Comparison of ENCODE assay signal across 17 cellular contexts in the genomic region with DNA sequence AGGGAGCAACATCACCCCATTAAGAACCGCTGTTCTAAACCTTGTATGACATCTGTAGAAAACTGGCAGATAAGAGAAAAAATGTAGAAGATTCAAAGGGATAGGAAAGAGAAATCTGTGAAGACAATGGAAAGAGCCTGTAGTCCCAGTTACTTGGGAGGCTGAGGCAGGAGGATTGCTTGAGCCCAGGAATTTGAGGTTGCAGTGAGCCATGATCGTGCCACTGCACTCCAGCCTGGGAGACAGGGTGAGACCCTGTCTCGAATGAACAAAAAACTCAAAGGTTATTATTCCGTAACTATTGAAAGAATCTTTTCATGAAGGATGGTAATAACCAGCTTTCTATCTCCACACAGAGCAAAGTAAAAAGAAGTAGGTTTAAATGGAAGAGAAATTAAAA. TPM values are rescaled to one million over a fixed set of nuclear protein-coding genes. Genes with fewer than 3 reads are reported as not detected.
DNase-seq lines count a peak whose midpoint lies in the region; ATAC-seq and TF ChIP-seq lines count a peak whose summit lies in the region.
"Had no signal": no experiment of that assay in that cellular context is flagged by ENCODE, and none has a peak within 500 bp of the region (broad histone marks: within the 10 kb centered on the region; RNA-seq: fewer than 3 reads in every experiment).

No MANE protein-coding gene starts in this region.

- H3K14ac ChIP-seq in neuronal stem cell (ENCODE audit: low read length): no peak overlapping the region

- no peaks in the 10 kb centered on the region for H3K27me3 Mint-ChIP-seq in memory B cell
- H3K27me3 Mint-ChIP-seq in stimulated activated naive B cell treated with anti-CD40 and anti-IgM and Interleukin-4, amounts not matched to agents 10 μg/mL and 1 μg/mL and 100 μg/mL, for 72 hours: peaks cover 0 to 17% of the 10 kb centered on the region in 2 donors

- WGBS in neuronal stem cell (ENCODE audit: extremely low coverage in 2 of 2, insufficient read length in 2 of 2, insufficient replicate concordance in 1 of 2), 2 donors: no CpG with 5 or more reads among the region's 4 CpGs
- 83 to 88% methylated on average over 4 of the region's 4 CpGs for WGBS in thyroid gland, 2 donors

- no peak overlapping the region for H2BK120ac ChIP-seq in neuronal stem cell (ENCODE audit: low read depth, low read length)

- H3K27me3 ChIP-seq in BLaER1 (peaks cover 63% of the 10 kb centered on the region), Karpas-422 (ENCODE audit: low read length) (no peaks in the 10 kb centered on the region), neuronal stem cell (ENCODE audit: control insufficient read depth in 3 of 3, insufficient read depth in 3 of 3, low read depth in 1 of 3, low read length in 3 of 3) (peaks cover 0 to 2% (median 0%) of the 10 kb centered on the region in 3 experiments), thyroid gland (peaks cover 5% of the 10 kb centered on the region)
- H3K27me3 ChIP-seq: BE2C had no signal

- intact Hi-C loops in thyroid gland (cut with DNase I): no loop called here

- H3K4me3 Mint-ChIP-seq in memory B cell: peak overlapping the region; percentile 11
- peak overlapping the region in 1 of 2 donors; percentile 3 for H3K4me3 Mint-ChIP-seq in stimulated activated naive B cell treated with anti-CD40 and anti-IgM and Interleukin-4, amounts not matched to agents 10 μg/mL and 1 μg/mL and 100 μg/mL, for 72 hours
- H3K4me3 Mint-ChIP-seq: CD14-positive monocyte; CD8-positive, alpha-beta T cell; GM23338 had no signal

- H3K4me1 ChIP-seq in BLaER1 (peaks cover 23% of the 10 kb centered on the region), Karpas-422 (ENCODE audit: low read length) (peaks cover 49% of the 10 kb centered on the region), neuronal stem cell (ENCODE audit: control insufficient read depth in 2 of 2, insufficient read depth in 1 of 2, low read depth in 1 of 2, low read length in 2 of 2) (peaks cover 0 to 2% of the 10 kb centered on the region in 2 donors), thyroid gland (peaks cover 0 to 8% of the 10 kb centered on the region in 2 donors)
- H3K4me1 ChIP-seq: BE2C had no signal

- no peak for DNase-seq in Karpas-422
- no peak for DNase-seq in memory B cell (ENCODE audit: low spot score in 2 of 2)
- DNase-seq in stimulated activated naive B cell treated with anti-CD40 and anti-IgM and Interleukin-4, amounts not matched to agents 10 μg/mL and 1 μg/mL and 100 μg/mL, for 72 hours: no peak
- no peak for DNase-seq in neuronal stem cell (ENCODE audit: low spot score)
- DNase-seq in thyroid gland: no peak
- DNase-seq: BE2C; CD8-positive, alpha-beta T cell; COR-L47; DMS53; H7; IMR-90; KG1 had no signal

- ATAC-seq in memory B cell (ENCODE audit: low read depth): no peak
- no peak for ATAC-seq in stimulated activated naive B cell treated with anti-CD40 and anti-IgM and Interleukin-4, amounts not matched to agents 10 μg/mL and 1 μg/mL and 100 μg/mL, for 72 hours (replicated peaks)
- no peak for ATAC-seq in HG03520 (IDR thresholded peaks at IDR 0.05; ENCODE audit: unreplicated experiment)
- ATAC-seq: CD8-positive, alpha-beta T cell; GM12878; GM23338 had no signal

- H3K9me2 ChIP-seq in Karpas-422 (replicated peaks; ENCODE audit: insufficient read depth, low read length): no peaks in the 10 kb centered on the region

- H2BK5ac ChIP-seq in neuronal stem cell (ENCODE audit: low read length): no peak overlapping the region

- no peak overlapping the region for H2AK5ac ChIP-seq in neuronal stem cell (ENCODE audit: low read depth, low read length)

- peaks cover under 1% of the 10 kb centered on the region for H3K36me3 Mint-ChIP-seq in memory B cell
- H3K36me3 Mint-ChIP-seq in stimulated activated naive B cell treated with anti-CD40 and anti-IgM and Interleukin-4, amounts not matched to agents 10 μg/mL and 1 μg/mL and 100 μg/mL, for 72 hours: peaks cover 1 to 4% of the 10 kb centered on the region in 2 donors
- H3K36me3 Mint-ChIP-seq: CD8-positive, alpha-beta T cell had no signal

- no peaks in the 10 kb centered on the region for H3K79me2 ChIP-seq in Karpas-422 (ENCODE audit: low read length)

- H2BK15ac ChIP-seq in neuronal stem cell (ENCODE audit: low read length): no peak overlapping the region

- H3K9me3 Mint-ChIP-seq in memory B cell: no peaks in the 10 kb centered on the region
- H3K9me3 Mint-ChIP-seq in stimulated activated naive B cell treated with anti-CD40 and anti-IgM and Interleukin-4, amounts not matched to agents 10 μg/mL and 1 μg/mL and 100 μg/mL, for 72 hours: no peaks in the 10 kb centered on the region
- H3K9me3 Mint-ChIP-seq: CD8-positive, alpha-beta T cell; GM23338 had no signal

- H3K4me3 ChIP-seq in BLaER1 (no peak overlapping the region), Karpas-422 (ENCODE audit: low read length) (no peak overlapping the region; the same call in 1 of the 2 replicates), neuronal stem cell (ENCODE audit: low read length in 2 of 2) (no peak overlapping the region), thyroid gland (replicated peaks in 1 of 3) (no peak overlapping the region)
- H3K4me3 ChIP-seq: GM12878, GM23338 had no signal

- H3K4me2 ChIP-seq in BLaER1: peak overlapping the region; percentile 5; the same call in 1 of the 2 replicates
- peak overlapping the region; percentile 63 for H3K4me2 ChIP-seq in Karpas-422 (ENCODE audit: low read depth, low read length, poor library complexity, severe bottlenecking)
- no peak overlapping the region for H3K4me2 ChIP-seq in neuronal stem cell (ENCODE audit: insufficient read depth, low read length, poor library complexity, severe bottlenecking)
- H3K4me2 ChIP-seq: GM23338 had no signal

- no peak overlapping the region for H3K18ac ChIP-seq in neuronal stem cell (ENCODE audit: low read length)

- H2AFZ ChIP-seq in Karpas-422 (ENCODE audit: low read length): 0 out of 2 replicates have a peak overlapping the region, but pooled peaks have one; percentile 67
- H2AFZ ChIP-seq in neuronal stem cell (ENCODE audit: low read length): no peak overlapping the region
- H2AFZ ChIP-seq: GM23338 had no signal

- no peak overlapping the region for H3K27ac Mint-ChIP-seq in memory B cell
- peak overlapping the region; percentile 20 for H3K27ac Mint-ChIP-seq in stimulated activated naive B cell treated with anti-CD40 and anti-IgM and Interleukin-4, amounts not matched to agents 10 μg/mL and 1 μg/mL and 100 μg/mL, for 72 hours
- H3K27ac Mint-ChIP-seq: CD14-positive monocyte; CD8-positive, alpha-beta T cell; GM23338 had no signal

- TF ChIP-seq POLR2A in thyroid gland (IDR thresholded peaks at IDR 0.05): no peak

- H3K27ac ChIP-seq in BLaER1: no peak overlapping the region
- H3K27ac ChIP-seq in Karpas-422 (ENCODE audit: low read length): no peak overlapping the region
- H3K27ac ChIP-seq in neuronal stem cell (replicated peaks; ENCODE audit: low read length): no peak overlapping the region
- peak overlapping the region in 1 of 3 donors; percentile 36 for H3K27ac ChIP-seq in thyroid gland

- no peak for TF ChIP-seq CTCF in thyroid gland (IDR thresholded peaks at IDR 0.05)

- H4K20me1 ChIP-seq in BLaER1 (peaks cover 40% of the 10 kb centered on the region), Karpas-422 (ENCODE audit: insufficient read depth, low read depth, low read length) (no peaks in the 10 kb centered on the region)

- no peak overlapping the region for H4K91ac ChIP-seq in neuronal stem cell (ENCODE audit: low read depth, low read length, poor library complexity)

- H3K36me3 ChIP-seq in BLaER1 (no peaks in the 10 kb centered on the region), Karpas-422 (ENCODE audit: insufficient read depth, low read length) (no peaks in the 10 kb centered on the region), neuronal stem cell (replicated peaks in 1 of 2; ENCODE audit: control insufficient read depth in 2 of 2, insufficient read depth in 2 of 2, low read length in 2 of 2) (no peaks in the 10 kb centered on the region), thyroid gland (no peaks in the 10 kb centered on the region)
- H3K36me3 ChIP-seq: BE2C had no signal

- no peak overlapping the region for H2BK12ac ChIP-seq in neuronal stem cell (ENCODE audit: low read length)

- H3K9ac ChIP-seq in BLaER1 (no peak overlapping the region), Karpas-422 (ENCODE audit: low read length) (peak overlapping the region; percentile 28; the same call in 1 of the 2 replicates), neuronal stem cell (ENCODE audit: low read depth, low read length, poor library complexity) (no peak overlapping the region)

- no peak overlapping the region for H4K8ac ChIP-seq in neuronal stem cell (ENCODE audit: low read depth, low read length)

- H3K4me1 Mint-ChIP-seq in memory B cell: peaks cover 8% of the 10 kb centered on the region
- peaks cover 17 to 32% of the 10 kb centered on the region in 2 donors for H3K4me1 Mint-ChIP-seq in stimulated activated naive B cell treated with anti-CD40 and anti-IgM and Interleukin-4, amounts not matched to agents 10 μg/mL and 1 μg/mL and 100 μg/mL, for 72 hours

- no peak overlapping the region for H3K4ac ChIP-seq in neuronal stem cell (ENCODE audit: low read length)

- H3K23ac ChIP-seq in neuronal stem cell (ENCODE audit: low read depth, low read length, poor library complexity): no peak overlapping the region

- H3K9me3 ChIP-seq in BLaER1 (no peaks in the 10 kb centered on the region), Karpas-422 (ENCODE audit: low read length) (no peaks in the 10 kb centered on the region), neuronal stem cell (replicated peaks in 1 of 2; ENCODE audit: control insufficient read depth in 2 of 2, insufficient read depth in 1 of 2, low read depth in 1 of 2, low read length in 2 of 2) (no peaks in the 10 kb centered on the region), thyroid gland (no peaks in the 10 kb centered on the region)
- H3K9me3 ChIP-seq: BE2C had no signal

- H3K79me1 ChIP-seq in neuronal stem cell (ENCODE audit: low read depth, low read length): no peaks in the 10 kb centered on the region

RNA-seq across cellular contexts. Expression of a gene that starts 1.6 kb away (rescaled TPM):
- 4.3 and 6.3 TPM in 2 replicates for total RNA-seq in Karpas-422 (2014; rRNA removed; shearing (Covaris generic); ENCODE audit: low replicate concordance)
- polyA plus RNA-seq in neuronal stem cell (2013, experiment 1 of 2): 4.4 TPM
- 4.3 TPM for polyA plus RNA-seq in neuronal stem cell (2013, experiment 2 of 2)
- 10 to 100 TPM in 3 of 4 donors, 1 to 10 TPM in 1; 7.1 to 19.1 (median 15.9) TPM for total RNA-seq in thyroid gland
